12 cellular contexts compared by ENCODE assay signal in the genomic region with DNA sequence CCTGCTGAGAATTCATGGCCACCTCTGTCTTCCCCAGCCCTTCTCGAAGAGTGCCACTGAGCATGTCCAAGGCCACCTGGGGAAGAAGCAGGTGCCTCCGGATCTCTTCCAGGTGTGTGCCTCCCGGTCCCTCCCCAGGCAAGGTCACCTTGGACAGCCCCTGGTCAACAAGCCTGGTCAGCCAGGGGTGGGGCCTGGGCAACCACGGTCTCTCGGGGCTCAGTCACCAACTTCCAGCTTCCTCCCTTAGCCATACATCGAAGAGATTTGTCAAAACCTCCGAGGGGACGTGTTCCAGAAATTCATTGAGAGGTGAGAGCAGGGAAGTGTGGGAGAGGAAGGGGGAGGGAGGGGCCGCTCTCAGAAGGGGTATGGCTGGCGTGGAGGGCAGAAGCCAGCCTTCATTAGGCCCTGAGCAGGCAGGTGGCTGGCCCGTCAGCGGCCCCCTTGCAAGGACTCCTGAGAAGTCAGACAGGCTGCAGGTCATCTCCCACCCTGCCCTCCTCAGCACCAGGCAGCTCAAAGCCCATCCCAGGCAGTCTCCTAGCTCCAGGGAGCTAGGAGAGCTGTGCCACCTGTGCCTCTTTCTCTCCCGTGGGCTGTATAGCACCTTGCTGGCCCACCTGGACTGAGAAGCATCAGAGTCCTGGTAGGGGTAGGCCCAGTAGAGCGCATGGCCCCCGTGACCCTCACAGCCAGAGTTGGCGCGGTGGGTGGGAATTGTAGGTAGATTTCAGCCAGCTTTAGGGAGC. TPM values are rescaled to one million over a fixed set of nuclear protein-coding genes. Genes with fewer than 3 reads are reported as not detected.
DNase-seq lines count a peak whose midpoint lies in the region; ATAC-seq lines count a peak whose summit lies in the region.
"Had no signal": no experiment of that assay in that cellular context is flagged by ENCODE, and none has a peak within 500 bp of the region (broad histone marks: within the 10 kb centered on the region; RNA-seq: fewer than 3 reads in every experiment).

No MANE protein-coding gene starts in this region.

- H3K4me1 Mint-ChIP-seq in T-helper 2 cell treated with Interferon-gamma antibody and Interleukin-4, amounts not matched to agents 5 μg/mL and 100 μg/mL, for 36 hours (ENCODE audit: low read depth) = peaks cover 43% of the 10 kb centered on the region
- peaks cover 47% of the 10 kb centered on the region for H3K4me1 Mint-ChIP-seq in T-helper 1 cell treated with Interleukin-12 subunit alpha and Interleukin-12 subunit beta and Interleukin-4 antibody, amounts not matched to agents 30 μg/mL and 1 μg/mL, for 36 hours (ENCODE audit: low read depth)
- H3K4me1 Mint-ChIP-seq in stimulated activated memory B cell treated with anti-CD40 and anti-IgM and Interleukin-4, amounts not matched to agents 10 μg/mL and 1 μg/mL and 100 μg/mL, for 72 hours = peaks cover 61% of the 10 kb centered on the region

- peak overlapping the region; percentile 89 for H3K27ac Mint-ChIP-seq in T-helper 2 cell treated with Interferon-gamma antibody and Interleukin-4, amounts not matched to agents 5 μg/mL and 100 μg/mL, for 36 hours
- peak overlapping the region; percentile 83 for H3K27ac Mint-ChIP-seq in T-helper 1 cell treated with Interleukin-12 subunit alpha and Interleukin-12 subunit beta and Interleukin-4 antibody, amounts not matched to agents 30 μg/mL and 1 μg/mL, for 36 hours
- peak overlapping the region; percentile 96 for H3K27ac Mint-ChIP-seq in stimulated activated memory B cell treated with anti-CD40 and anti-IgM and Interleukin-4, amounts not matched to agents 10 μg/mL and 1 μg/mL and 100 μg/mL, for 72 hours

- intact Hi-C loops in left cardiac atrium (cut with DNase I) = no loop called here

- ATAC-seq in left cardiac atrium = no peak
- no peak for ATAC-seq in stimulated activated memory B cell treated with anti-CD40 and anti-IgM and Interleukin-4, amounts not matched to agents 10 μg/mL and 1 μg/mL and 100 μg/mL, for 72 hours
- ATAC-seq: pancreas, WTC11 had no signal

- peaks cover 69% of the 10 kb centered on the region for H3K36me3 Mint-ChIP-seq in T-helper 2 cell treated with Interferon-gamma antibody and Interleukin-4, amounts not matched to agents 5 μg/mL and 100 μg/mL, for 36 hours (ENCODE audit: low read depth)
- H3K36me3 Mint-ChIP-seq in T-helper 1 cell treated with Interleukin-12 subunit alpha and Interleukin-12 subunit beta and Interleukin-4 antibody, amounts not matched to agents 30 μg/mL and 1 μg/mL, for 36 hours (ENCODE audit: low read depth) = peaks cover 42% of the 10 kb centered on the region
- H3K36me3 Mint-ChIP-seq in stimulated activated memory B cell treated with anti-CD40 and anti-IgM and Interleukin-4, amounts not matched to agents 10 μg/mL and 1 μg/mL and 100 μg/mL, for 72 hours = peaks cover 74% of the 10 kb centered on the region

- H3K27me3 Mint-ChIP-seq in T-helper 2 cell treated with Interferon-gamma antibody and Interleukin-4, amounts not matched to agents 5 μg/mL and 100 μg/mL, for 36 hours (ENCODE audit: low read depth) = no peaks in the 10 kb centered on the region
- no peaks in the 10 kb centered on the region for H3K27me3 Mint-ChIP-seq in T-helper 1 cell treated with Interleukin-12 subunit alpha and Interleukin-12 subunit beta and Interleukin-4 antibody, amounts not matched to agents 30 μg/mL and 1 μg/mL, for 36 hours (ENCODE audit: low read depth)
- no peaks in the 10 kb centered on the region for H3K27me3 Mint-ChIP-seq in stimulated activated memory B cell treated with anti-CD40 and anti-IgM and Interleukin-4, amounts not matched to agents 10 μg/mL and 1 μg/mL and 100 μg/mL, for 72 hours

- DNase-seq in T-helper 2 cell treated with Interferon-gamma antibody and Interleukin-4, amounts not matched to agents 5 μg/mL and 100 μg/mL, for 36 hours (ENCODE audit: low spot score) = no peak
- no peak for DNase-seq in T-helper 2 cell
- DNase-seq in left cardiac atrium = peak; percentile 20
- no peak for DNase-seq in SW 1271 (lab: John Stamatoyannopoulos, UW)
- DNase-seq in NCI-H345 (lab: John Stamatoyannopoulos, UW) = no peak
- DNase-seq in activated CD8-positive, alpha-beta memory T cell treated with anti-CD3 and anti-CD28 coated beads for 24 hours = no peak
- DNase-seq: MV-4-11, NCI-H446 treated with DMSO at 0.1 percent for 48 hours had no signal

- no peaks in the 10 kb centered on the region for H3K9me3 Mint-ChIP-seq in T-helper 2 cell treated with Interferon-gamma antibody and Interleukin-4, amounts not matched to agents 5 μg/mL and 100 μg/mL, for 36 hours
- H3K9me3 Mint-ChIP-seq in T-helper 1 cell treated with Interleukin-12 subunit alpha and Interleukin-12 subunit beta and Interleukin-4 antibody, amounts not matched to agents 30 μg/mL and 1 μg/mL, for 36 hours = no peaks in the 10 kb centered on the region
- no peaks in the 10 kb centered on the region for H3K9me3 Mint-ChIP-seq in stimulated activated memory B cell treated with anti-CD40 and anti-IgM and Interleukin-4, amounts not matched to agents 10 μg/mL and 1 μg/mL and 100 μg/mL, for 72 hours
- H3K9me3 Mint-ChIP-seq: WTC11 had no signal

- peak overlapping the region; percentile 81 for H3K4me3 Mint-ChIP-seq in T-helper 2 cell treated with Interferon-gamma antibody and Interleukin-4, amounts not matched to agents 5 μg/mL and 100 μg/mL, for 36 hours
- no peak overlapping the region for H3K4me3 Mint-ChIP-seq in T-helper 1 cell treated with Interleukin-12 subunit alpha and Interleukin-12 subunit beta and Interleukin-4 antibody, amounts not matched to agents 30 μg/mL and 1 μg/mL, for 36 hours
- no peak overlapping the region for H3K4me3 Mint-ChIP-seq in stimulated activated memory B cell treated with anti-CD40 and anti-IgM and Interleukin-4, amounts not matched to agents 10 μg/mL and 1 μg/mL and 100 μg/mL, for 72 hours
- H3K4me3 Mint-ChIP-seq: WTC11 had no signal

RNA-seq across cellular contexts. Expression of a gene that starts 9.3 kb away (rescaled TPM):
- total RNA-seq in left cardiac atrium = 10 to 100 TPM; 22.1 to 22.6 TPM

RNA-seq across cellular contexts. Expression of a gene that starts 13.5 kb away (rescaled TPM):
- 10 to 100 TPM; 51.6 to 52.6 TPM for total RNA-seq in left cardiac atrium

RNA-seq across cellular contexts. Expression of a gene that starts 23.6 kb away (rescaled TPM):
- 10 to 100 TPM; 18.1 to 22.2 TPM for total RNA-seq in left cardiac atrium
